ENCODE assay signal across 8 cellular contexts in the genomic region with DNA sequence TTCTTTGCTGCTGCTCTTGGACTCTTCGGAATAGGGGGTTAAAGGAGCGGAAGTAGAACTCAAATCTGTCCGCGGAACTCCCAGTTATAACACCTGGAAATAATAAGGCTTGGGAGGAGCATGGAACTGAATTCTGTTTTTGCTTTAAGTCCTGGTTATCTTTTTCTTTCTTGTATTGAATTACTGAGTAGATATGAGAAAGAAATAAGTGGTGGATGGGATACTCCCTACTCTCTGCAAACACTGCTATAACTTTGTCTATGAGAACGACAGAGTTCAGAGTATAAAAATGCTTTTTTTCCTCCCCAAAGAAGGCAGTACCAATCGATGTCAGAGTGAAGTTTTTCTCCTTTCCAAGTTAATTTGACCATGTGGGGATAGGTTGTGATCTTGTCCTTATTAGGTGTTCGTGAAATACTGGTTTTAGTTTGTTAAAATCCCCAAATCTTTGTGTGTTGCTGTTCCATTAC. TPM values are rescaled to one million over a fixed set of nuclear protein-coding genes. Genes with fewer than 3 reads are reported as not detected.
A peak's percentile ranks its signal among the peaks of the same experiment; 100 is the strongest.
DNase-seq lines count a peak whose midpoint lies in the region; ATAC-seq, FAIRE-seq and TF ChIP-seq lines count a peak whose summit lies in the region.

No MANE protein-coding gene starts in this region.

- POLR2A ChIA-PET in H1 (lab: Charles Lee; ENCODE audit: partially characterized antibody) = no interaction called here

- H3K4me1 ChIP-seq in GM23338 (ENCODE audit: insufficient read depth) (peaks cover 17% of the 10 kb centered on the region), H1 (replicated peaks in 1 of 4; ENCODE audit: control insufficient read depth in 3 of 4, insufficient read depth in 4 of 4, low read length in 3 of 4) (peaks cover 0 to 8% (median 3%) of the 10 kb centered on the region in 4 experiments; a peak in 2 of 7 replicates)

- no peak for TF ChIP-seq POLR2A in H1 (IDR thresholded peaks at IDR 0.05; ENCODE audit: control extremely low read depth in 1 of 2, low read depth in 2 of 2, low read length in 2 of 2)

- no peak overlapping the region for H3K23ac ChIP-seq in H1 (ENCODE audit: insufficient read length)

- no peak overlapping the region for H4K8ac ChIP-seq in H1 (ENCODE audit: extremely low read depth, insufficient read depth, low read length)

- H3K9me3 ChIP-seq in SK-N-MC (ENCODE audit: low read depth, low read length) (peaks cover 8% of the 10 kb centered on the region; the same call in 1 of the 2 replicates), H1 (ENCODE audit: insufficient read depth in 2 of 2, low read depth in 1 of 2, low read length in 1 of 2) (no peaks in the 10 kb centered on the region)

- H3K4me1 Mint-ChIP-seq in GM23338 = peaks cover 28% of the 10 kb centered on the region
- H3K4me1 Mint-ChIP-seq in naive B cell = peaks cover 53 to 78% (median 67%) of the 10 kb centered on the region in 3 donors

- CTCF ChIA-PET in H1 (lab: Charles Lee; ENCODE audit: partially characterized antibody) = no interaction called here

- H3K36me3 Mint-ChIP-seq in GM23338 (ENCODE audit: low read depth) (peaks cover under 1% of the 10 kb centered on the region; the same call in 1 of the 3 replicates), naive B cell (peaks cover 0 to 2% of the 10 kb centered on the region in 2 donors)

- H3K27me3 Mint-ChIP-seq in GM23338 (ENCODE audit: insufficient read depth, low read depth, poor library complexity) = peaks cover 12% of the 10 kb centered on the region
- no peaks in the 10 kb centered on the region for H3K27me3 Mint-ChIP-seq in naive B cell

- no peak overlapping the region for H2BK120ac ChIP-seq in H1 (replicated peaks; ENCODE audit: low read depth, low read length)

- H3K56ac ChIP-seq in H1 (replicated peaks; ENCODE audit: insufficient read length, low read depth, low read length) = no peak overlapping the region

- no peak overlapping the region for H2BK12ac ChIP-seq in H1 (ENCODE audit: low read depth, low read length)

- no peak overlapping the region for H4K91ac ChIP-seq in H1 (replicated peaks; ENCODE audit: insufficient read length, low read length)

- H3K27ac ChIP-seq in GM23338 (ENCODE audit: low read depth) (0 out of 2 replicates have a peak overlapping the region, but pooled peaks have one; percentile 85), SK-N-MC (peak overlapping the region; percentile 72; the same call in 1 of the 2 replicates), H1 (ENCODE audit: low read depth, low read length) (no peak overlapping the region)

- H2BK5ac ChIP-seq in H1 (ENCODE audit: low read depth, low read length) = no peak overlapping the region

- no peaks in the 10 kb centered on the region for H3F3A ChIP-seq in GM23338 (replicated peaks; ENCODE audit: low read depth)

- TF ChIP-seq EP300 in H1 (IDR thresholded peaks at IDR 0.05; ENCODE audit: borderline replicate concordance in 1 of 2, low read depth in 2 of 2, low read length in 2 of 2) = no peak

- no peak overlapping the region for H2AK5ac ChIP-seq in H1 (ENCODE audit: low read depth, low read length)

- H2AFZ ChIP-seq in GM23338 (peak overlapping the region; percentile 29), H1 (ENCODE audit: low read length) (no peak overlapping the region)

- TF ChIP-seq RAD21 in H1 (IDR thresholded peaks at IDR 0.05 in 1 of 2, conservative IDR thresholded peaks at IDR 0.05 in 1 of 2; ENCODE audit: low read depth in 2 of 2, low read length in 2 of 2) = no peak

- H3K4me2 ChIP-seq in GM23338 = peak overlapping the region; percentile 83
- peak overlapping the region; percentile 80 to 86 for H3K4me2 ChIP-seq in H1 (ENCODE audit: insufficient read depth in 1 of 2, low read depth in 2 of 2, low read length in 2 of 2)

- no peak overlapping the region for H3K4ac ChIP-seq in H1 (replicated peaks; ENCODE audit: insufficient read length, low read depth, low read length)

- peak overlapping the region; percentile 89 for H3K27ac Mint-ChIP-seq in GM23338
- peak overlapping the region; percentile 92 to 98 (median 97) for H3K27ac Mint-ChIP-seq in naive B cell

- H3K18ac ChIP-seq in H1 (ENCODE audit: extremely low read depth, low read length) = no peak overlapping the region

- H3K4me3 Mint-ChIP-seq in GM23338 = peak overlapping the region; percentile 96
- H3K4me3 Mint-ChIP-seq in naive B cell = peak overlapping the region; percentile 96 to 100 (median 99)

- peak overlapping the region; percentile 89 for H3K9ac ChIP-seq in SK-N-MC (ENCODE audit: insufficient read length)
- peak overlapping the region in 3 of 4 experiments; percentile 19 to 70 (median 61); a peak in 3 of 7 replicates for H3K9ac ChIP-seq in H1 (replicated peaks in 1 of 4; ENCODE audit: extremely low read depth in 1 of 4, low read depth in 3 of 4, low read length in 3 of 4)

- TF ChIP-seq CTCF in GM23338 (conservative IDR thresholded peaks at IDR 0.05; ENCODE audit: low read depth in 2 of 2) (no peak), H1 (IDR thresholded peaks at IDR 0.05; ENCODE audit: control extremely low read depth in 1 of 3, insufficient read depth in 1 of 3, low read depth in 1 of 3, low read length in 3 of 3) (no peak)

- H3K79me2 ChIP-seq in GM23338 (replicated peaks; ENCODE audit: insufficient read depth) (peaks cover 56% of the 10 kb centered on the region), H1 (ENCODE audit: control insufficient read depth in 1 of 2, insufficient read depth in 2 of 2, low read length in 2 of 2) (peaks cover 0 to 53% of the 10 kb centered on the region in 2 experiments; a peak in 2 of 4 replicates)

- H3K23me2 ChIP-seq in H1 (ENCODE audit: low read depth, low read length) = peaks cover 7% of the 10 kb centered on the region; the same call in 1 of the 2 replicates

- no peak for ATAC-seq in GM23338
- ATAC-seq in naive B cell (ENCODE audit: low read depth in 2 of 2) = no peak
- ATAC-seq in HG03354 (IDR thresholded peaks at IDR 0.05; ENCODE audit: poor library complexity, severe bottlenecking, unreplicated experiment) = no peak

- no peak overlapping the region for H4K5ac ChIP-seq in H1 (ENCODE audit: insufficient read length, low read depth, low read length)

- no peak overlapping the region for H3K14ac ChIP-seq in H1 (ENCODE audit: insufficient read length)

- 1% methylated on average over 7 of the region's 7 CpGs; no CpG with 5 or more reads in 1 of the 2 experiments for WGBS in H1 (ENCODE audit: extremely low coverage in 1 of 2, insufficient coverage in 1 of 2, insufficient read length in 1 of 2, insufficient replicate concordance in 2 of 2, low coverage in 1 of 2, low lambda C conversion rate in 2 of 2, missing lambda C conversion rate in 1 of 2), 2 experiments

- H3K9me3 Mint-ChIP-seq in GM23338 (no peaks in the 10 kb centered on the region), naive B cell (peaks cover 0 to 4% (median under 1%) of the 10 kb centered on the region in 7 donors)

- no peak overlapping the region for H2BK20ac ChIP-seq in H1 (ENCODE audit: low read length)

- H3K27me3 ChIP-seq in GM23338 (ENCODE audit: insufficient read depth) (no peaks in the 10 kb centered on the region), H1 (replicated peaks in 1 of 4; ENCODE audit: control insufficient read depth in 3 of 4, extremely low read depth in 1 of 4, insufficient read depth in 3 of 4, low read length in 3 of 4) (no peaks in the 10 kb centered on the region)

- FAIRE-seq in H1 (lab: Jason Lieb, UNC) = no peak

- peaks cover 3% of the 10 kb centered on the region for H3K79me1 ChIP-seq in H1 (ENCODE audit: low read depth, low read length)

- H4K20me1 ChIP-seq in GM23338 (replicated peaks; ENCODE audit: insufficient read depth) = no peaks in the 10 kb centered on the region
- H4K20me1 ChIP-seq in H1 (replicated peaks in 1 of 2; ENCODE audit: control insufficient read depth in 1 of 2, insufficient read depth in 2 of 2, low read length in 2 of 2) = peaks cover 1 to 3% of the 10 kb centered on the region in 2 experiments

- H3K4me3 ChIP-seq in GM23338 = peak overlapping the region; percentile 79
- H3K4me3 ChIP-seq in SK-N-MC = peak overlapping the region; percentile 100
- H3K4me3 ChIP-seq in H1 (ENCODE audit: extremely low read depth in 1 of 4, insufficient read depth in 2 of 4, low read depth in 3 of 4, low read length in 4 of 4) = peak overlapping the region; percentile 70 to 89 (median 75)

- H3K36me3 ChIP-seq in GM23338 (ENCODE audit: insufficient read depth) = no peaks in the 10 kb centered on the region
- H3K36me3 ChIP-seq in SK-N-MC (ENCODE audit: insufficient read depth, low read length) = peaks cover 4% of the 10 kb centered on the region; the same call in 1 of the 2 replicates
- H3K36me3 ChIP-seq in H1 (ENCODE audit: control insufficient read depth in 2 of 4, insufficient read depth in 4 of 4, low read length in 3 of 4) = no peaks in the 10 kb centered on the region

- no peaks in the 10 kb centered on the region for H3K9me2 ChIP-seq in GM23338 (ENCODE audit: insufficient read depth)

- H2BK15ac ChIP-seq in H1 (ENCODE audit: low read length) = no peak overlapping the region

- DNase-seq in Ammon's horn (ENCODE audit: low spot score) (peak; percentile 15), GM23338 (ENCODE audit: low spot score) (peak; percentile 33), SK-N-MC (ENCODE audit: low read depth, low spot score) (no peak), H1 (ENCODE audit: low read depth in 1 of 2, low spot score in 2 of 2) (no peak), naive B cell (peak; percentile 22), NOMO-1 treated with dmso at 0.1 percent for 144 hours (lab: John Stamatoyannopoulos, UW; ENCODE audit: unreplicated experiment) (no peak), NCI-H2029 (lab: John Stamatoyannopoulos, UW) (no peak)

TF ChIP-seq in H1, 55 proteins besides CTCF, POLR2A, EP300 and RAD21 (continues in another document):
- TF ChIP-seq SIN3A (conservative IDR thresholded peaks at IDR 0.05 in 1 of 2, IDR thresholded peaks at IDR 0.05 in 1 of 2; ENCODE audit: low read depth in 1 of 2, low read length in 2 of 2) = no peak
- no peak for TF ChIP-seq CREB1 (IDR thresholded peaks at IDR 0.05)
- TF ChIP-seq TAF1 (IDR thresholded peaks at IDR 0.05; ENCODE audit: low read depth, low read length) = no peak
- no peak for TF ChIP-seq GTF2F1 (IDR thresholded peaks at IDR 0.05; ENCODE audit: borderline replicate concordance, low read depth, low read length)
- TF ChIP-seq SRF (IDR thresholded peaks at IDR 0.05; ENCODE audit: low read depth, low read length) = peak; percentile 51; the same call in 1 of the 2 replicates

RNA-seq across cellular contexts. Expression of gene RIC1, which starts 1.2 kb away (rescaled TPM):
- total RNA-seq in GM23338 (2014; rRNA removed; shearing (Covaris generic)) = 31.5 and 34.9 TPM in 2 replicates
- polyA plus RNA-seq in GM23338 (2016; fragmentation: Nextera tagmentation; extraction: Ambion mirVana) (5.7 and 7.8 TPM in 2 replicates), H1 (2011; rRNA removed) (10.1 and 10.7 TPM in 2 replicates), naive B cell (ENCODE audit: low read depth in 6 of 6) (10 to 100 TPM in 5 of 6 donors, 1 to 10 TPM in 1; 9.5 to 14.2 (median 10.9) TPM)
- total RNA-seq in H1 (2021; fragmentation: NEBNext Ultra II Directional; extraction: Animal tissue kit (Norgen Biotek cat#: 25700)) = 24.5 and 25.6 TPM in 2 replicates
- 12.9 TPM for polyA plus RNA-seq in H1 (2011; cell fraction: cytosol; rRNA removed)
- 25.2 TPM for polyA plus RNA-seq in H1 (2011; cell fraction: nucleus; rRNA removed)
- 11.2 to 15.3 TPM (median 13.5 TPM) in 4 replicates for polyA plus RNA-seq in H1 (2012, experiment 1 of 2)
- polyA plus RNA-seq in H1 (2012, experiment 2 of 2) = 0.56 TPM
- 9.0 TPM for polyA plus RNA-seq in H1 (2013, experiment 1 of 2)
- 9.1 TPM for polyA plus RNA-seq in H1 (2013, experiment 2 of 2)
- polyA minus RNA-seq in H1 (2011; rRNA and poly(A)+ RNA removed) = 50.8 and 63.2 TPM in 2 replicates
- polyA minus RNA-seq in H1 (2011; cell fraction: cytosol; rRNA and poly(A)+ RNA removed) = 23.3 TPM
- polyA minus RNA-seq in H1 (2011; cell fraction: nucleus; rRNA and poly(A)+ RNA removed) = 64.8 TPM

Comparison
In these comparisons a context has a peak if more than half of its experiments do, and no peak if none do; other contexts are left out.
1. DNase-seq: peak in Ammon's horn (single experiment), GM23338 (single experiment) and naive B cell (single experiment); none in SK-N-MC (single experiment), H1 (0 of 2), NOMO-1 treated with dmso at 0.1 percent for 144 hours (single experiment) and NCI-H2029 (single experiment).
2. Peak in every context shown above with its lines, with median percentiles within 50 percentile points of each other: H3K4me3 ChIP-seq.